In the genomic region with DNA sequence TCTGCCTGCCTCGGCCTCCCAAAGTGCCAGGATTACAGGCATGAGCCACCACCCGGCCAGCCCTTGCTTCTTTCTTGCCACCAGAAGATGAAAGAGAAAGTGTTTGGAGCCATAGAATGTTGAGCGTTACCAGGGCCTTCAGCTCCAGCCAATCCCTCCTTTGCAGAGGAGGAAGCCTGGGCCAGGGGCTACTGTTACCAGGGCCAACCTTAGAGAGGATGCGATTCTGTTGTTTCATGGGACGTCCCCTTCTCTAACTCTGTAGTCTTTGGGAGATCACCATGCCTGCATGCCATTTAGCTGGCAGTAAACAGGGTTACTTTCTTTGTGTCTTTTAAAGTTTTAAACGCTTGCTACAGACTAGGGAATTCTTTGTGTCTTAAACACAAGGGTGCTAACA, we compare ENCODE assay signal across 25 cellular contexts. TPM values are rescaled to one million over a fixed set of nuclear protein-coding genes. Genes with fewer than 3 reads are reported as not detected.
"Had no signal": no experiment of that assay in that cellular context is flagged by ENCODE, and none has a peak within 500 bp of the region (broad histone marks: within the 10 kb centered on the region; RNA-seq: fewer than 3 reads in every experiment).

No MANE protein-coding gene starts in this region.

- H3K4me1 ChIP-seq: gastroesophageal sphincter had no signal

- H3K27me3 ChIP-seq: gastroesophageal sphincter, vagina had no signal

- H3K4me3 Mint-ChIP-seq: activated B cell treated with CpG ODN at 0.5 μM for 24 hours; activated CD4-positive, alpha-beta memory T cell treated with anti-CD3 and anti-CD28 coated beads for 36 hours; activated CD4-positive, alpha-beta T cell treated with anti-CD3 and anti-CD28 coated beads for 36 hours; activated naive CD4-positive, alpha-beta T cell treated with anti-CD3 and anti-CD28 coated beads for 36 hours; activated naive CD8-positive, alpha-beta T cell treated with anti-CD3 and anti-CD28 coated beads, Interleukin-2, amount 10 ng/mL, durations not matched to agents 7 days and 5 days; naive thymus-derived CD4-positive, alpha-beta T cell; T-helper 1 cell treated with Interleukin-12 subunit alpha and Interleukin-12 subunit beta and Interleukin-4 antibody, amounts not matched to agents 30 μg/mL and 1 μg/mL, for 36 hours; type B pancreatic cell had no signal

- H3K9me3 Mint-ChIP-seq: activated B cell treated with CpG ODN at 0.5 μM for 24 hours; activated CD4-positive, alpha-beta memory T cell treated with anti-CD3 and anti-CD28 coated beads for 36 hours; activated naive CD4-positive, alpha-beta T cell treated with anti-CD3 and anti-CD28 coated beads for 36 hours; activated naive CD8-positive, alpha-beta T cell treated with anti-CD3 and anti-CD28 coated beads, Interleukin-2, amount 10 ng/mL, durations not matched to agents 7 days and 5 days; T-helper 1 cell treated with Interleukin-12 subunit alpha and Interleukin-12 subunit beta and Interleukin-4 antibody, amounts not matched to agents 30 μg/mL and 1 μg/mL, for 36 hours; type B pancreatic cell had no signal

- H3K27ac Mint-ChIP-seq: activated B cell treated with CpG ODN at 0.5 μM for 24 hours; activated CD4-positive, alpha-beta memory T cell treated with anti-CD3 and anti-CD28 coated beads for 36 hours; activated CD4-positive, alpha-beta T cell treated with anti-CD3 and anti-CD28 coated beads for 36 hours; activated naive CD4-positive, alpha-beta T cell treated with anti-CD3 and anti-CD28 coated beads for 36 hours; activated naive CD8-positive, alpha-beta T cell treated with anti-CD3 and anti-CD28 coated beads, Interleukin-2, amount 10 ng/mL, durations not matched to agents 7 days and 5 days; T-helper 1 cell treated with Interleukin-12 subunit alpha and Interleukin-12 subunit beta and Interleukin-4 antibody, amounts not matched to agents 30 μg/mL and 1 μg/mL, for 36 hours; type B pancreatic cell had no signal

- H3K36me3 ChIP-seq: gastroesophageal sphincter, thoracic aorta, vagina had no signal

- H3K27ac ChIP-seq: gastroesophageal sphincter, thoracic aorta, vagina had no signal

- ATAC-seq: activated CD4-positive, alpha-beta T cell treated with anti-CD3 and anti-CD28 coated beads for 36 hours; gastroesophageal sphincter; left cardiac atrium; naive thymus-derived CD4-positive, alpha-beta T cell had no signal

- H3K4me3 ChIP-seq: gastroesophageal sphincter, thoracic aorta, vagina had no signal

- FAIRE-seq: bronchial epithelial cell, islet of Langerhans had no signal

- H3K36me3 Mint-ChIP-seq: activated CD4-positive, alpha-beta memory T cell treated with anti-CD3 and anti-CD28 coated beads for 36 hours; activated naive CD8-positive, alpha-beta T cell treated with anti-CD3 and anti-CD28 coated beads, Interleukin-2, amount 10 ng/mL, durations not matched to agents 7 days and 5 days; type B pancreatic cell had no signal

- DNase-seq: activated B cell treated with CpG ODN at 0.5 μM for 24 hours; activated CD4-positive, alpha-beta memory T cell treated with anti-CD3 and anti-CD28 coated beads for 36 hours; activated CD4-positive, alpha-beta T cell treated with anti-CD3 and anti-CD28 coated beads for 36 hours; activated naive CD4-positive, alpha-beta T cell treated with anti-CD3 and anti-CD28 coated beads for 36 hours; activated naive CD8-positive, alpha-beta T cell treated with anti-CD3 and anti-CD28 coated beads, Interleukin-2, amount 10 ng/mL, durations not matched to agents 7 days and 5 days; activated T-cell treated with anti-CD3 and anti-CD28 coated beads, Interleukin-2, amount 50 U/mL, for 48 hours; amniotic stem cell; cerebellar nuclear complex; cortex of kidney; head of caudate nucleus; left cardiac atrium; naive thymus-derived CD4-positive, alpha-beta T cell; stimulated activated CD4-positive, alpha-beta T cell treated with anti-CD3 and anti-CD28 coated beads, Interleukin-2, amount 100 ng/mL, for 48 hours; stimulated activated CD8-positive, alpha-beta memory T cell treated with anti-CD3 and anti-CD28 coated beads, Interleukin-4, amount 100 ng/mL, for 48 hours; stimulated activated naive CD4-positive, alpha-beta T cell treated with Interleukin-2 at 50 U/mL for 16 hours; T1000 had no signal

- H3K9me3 ChIP-seq: gastroesophageal sphincter, thoracic aorta, vagina had no signal

RNA-seq across cellular contexts. Expression of gene CLDN14, which starts 45.8 kb away (rescaled TPM):
- total RNA-seq: activated CD4-positive, alpha-beta memory T cell treated with anti-CD3 and anti-CD28 coated beads for 36 hours; activated CD4-positive, alpha-beta T cell treated with anti-CD3 and anti-CD28 coated beads for 36 hours; activated naive CD4-positive, alpha-beta T cell treated with anti-CD3 and anti-CD28 coated beads for 36 hours; activated naive CD8-positive, alpha-beta T cell treated with anti-CD3 and anti-CD28 coated beads, Interleukin-2, amount 10 ng/mL, durations not matched to agents 7 days and 5 days; bronchial epithelial cell; esophagus mucosa; left cardiac atrium; mesenteric fat pad; naive thymus-derived CD4-positive, alpha-beta T cell; thoracic aorta; vagina had no signal
- polyA plus RNA-seq: naive thymus-derived CD4-positive, alpha-beta T cell had no signal
